Comparison of ENCODE assay signal across 10 cellular contexts in genomic region chrX:119145241-119145653, GRCh38. TPM values are rescaled to one million over a fixed set of nuclear protein-coding genes. Genes with fewer than 3 reads are reported as not detected.
DNase-seq lines count a peak whose midpoint lies in the region; ATAC-seq, FAIRE-seq and TF ChIP-seq lines count a peak whose summit lies in the region.
"Had no signal": no experiment of that assay in that cellular context is flagged by ENCODE, and none has a peak within 500 bp of the region (broad histone marks: within the 10 kb centered on the region; RNA-seq: fewer than 3 reads in every experiment).

No MANE protein-coding gene starts in this region.

- no peaks in the 10 kb centered on the region for H3K36me3 ChIP-seq in bronchial epithelial cell (ENCODE audit: control insufficient read depth, insufficient read depth, low read length)

- H3K4me3 ChIP-seq in bronchial epithelial cell (ENCODE audit: low read depth, low read length) = no peak overlapping the region

- DNase-seq in DMS 273 (lab: John Stamatoyannopoulos, UW; ENCODE audit: unreplicated experiment) = peak; percentile 61
- DNase-seq in DMS 273 treated with DMSO at 0.1 percent for 48 hours (lab: John Stamatoyannopoulos, UW) = no peak
- peak; percentile 32 for DNase-seq in KBM-7
- DNase-seq in bronchial epithelial cell (ENCODE audit: low read depth) = peak; percentile 10
- DNase-seq in myocyte (ENCODE audit: low read depth) = peak; percentile 14
- DNase-seq: 8988T, NCI-H2029 had no signal

- H3K27me3 ChIP-seq in bronchial epithelial cell (ENCODE audit: control insufficient read depth, insufficient read depth, low read length) = no peaks in the 10 kb centered on the region

- peak; percentile 53 for TF ChIP-seq CTCF in bronchial epithelial cell (IDR thresholded peaks at IDR 0.05; ENCODE audit: insufficient read depth, low read length, severe bottlenecking)

- in situ Hi-C loops in KBM-7 (cut with MboI; ENCODE audit: low pct_unique_long_range_greater_than_20kb, low sequenced_read_pairs) = no loop called here

- ATAC-seq in GM21576 (IDR thresholded peaks at IDR 0.05; ENCODE audit: unreplicated experiment) (no peak), GM21528 (IDR thresholded peaks at IDR 0.05; ENCODE audit: low FRiP score, unreplicated experiment) (no peak), HG02763 (IDR thresholded peaks at IDR 0.05; ENCODE audit: unreplicated experiment) (no peak)

- FAIRE-seq in bronchial epithelial cell (lab: Jason Lieb, UNC) = no peak

RNA-seq across cellular contexts. Expression of gene KIAA1210, which starts 17.6 kb away (rescaled TPM):
- not detected in 2 replicates for total RNA-seq in bronchial epithelial cell
- total RNA-seq in myocyte = not detected in 2 replicates
- polyA plus RNA-seq in myocyte (2012) = not detected
